ENCODE assay signal across 21 cellular contexts in the genomic region with DNA sequence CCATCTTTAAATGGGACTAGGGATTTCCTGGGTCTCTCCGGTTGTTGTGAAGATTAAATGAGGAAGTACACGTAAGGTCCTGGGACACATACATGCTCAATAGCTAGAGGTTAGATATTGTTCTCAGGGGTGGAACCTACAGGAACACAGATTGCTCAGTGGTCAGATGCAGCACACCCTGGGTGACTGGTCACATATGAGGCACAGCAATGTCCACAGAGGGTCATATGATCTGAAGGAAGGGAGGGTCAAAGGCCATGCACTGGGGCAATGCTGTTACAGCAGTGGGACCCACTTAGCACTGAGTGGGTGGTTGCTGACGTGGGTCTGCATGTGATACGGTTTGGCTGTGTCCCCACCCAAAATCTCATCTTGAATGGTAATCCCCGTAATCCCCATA. TPM values are rescaled to one million over a fixed set of nuclear protein-coding genes. Genes with fewer than 3 reads are reported as not detected.
"Had no signal": no experiment of that assay in that cellular context is flagged by ENCODE, and none has a peak within 500 bp of the region (broad histone marks: within the 10 kb centered on the region; RNA-seq: fewer than 3 reads in every experiment).

No MANE protein-coding gene starts in this region.

- H3K4me3 ChIP-seq: heart left ventricle, psoas muscle, right lobe of liver, tibial artery had no signal

- H3K27ac ChIP-seq: heart left ventricle, psoas muscle, right lobe of liver, tibial artery had no signal

- H3K36me3 ChIP-seq: heart left ventricle, right lobe of liver, tibial artery had no signal

- FAIRE-seq: endometrium, frontal cortex had no signal

- DNase-seq: cortex of kidney; effector memory CD4-positive, alpha-beta T cell; heart left ventricle; hippocampal formation; midbrain; psoas muscle; retina; right lobe of liver; stimulated activated CD4-positive, alpha-beta T cell treated with anti-CD3 and anti-CD28 coated beads, Interleukin-4, amount 100 ng/mL, for 1 hour; stimulated activated CD8-positive, alpha-beta memory T cell treated with anti-CD3 and anti-CD28 coated beads, Interleukin-4, amount 100 ng/mL, for 48 hours; stimulated activated naive CD8-positive, alpha-beta T cell treated with anti-CD3 and anti-CD28 coated beads, Interleukin-15, Interleukin-2, amounts not matched to agents 100 U/mL and 50 U/mL, for 24 hours; tibial artery had no signal

- H3K4me1 ChIP-seq: heart left ventricle, psoas muscle, right lobe of liver, tibial artery had no signal

- H3K9me3 Mint-ChIP-seq: nephron; stimulated activated effector memory CD8-positive, alpha-beta T cell treated with anti-CD3 and anti-CD28 coated beads, Interleukin-12 subunit alpha, Interleukin-12 subunit beta, amount 100 ng/mL, for 72 hours had no signal

- ATAC-seq: esophagus mucosa; heart left ventricle; psoas muscle; stimulated activated effector memory CD8-positive, alpha-beta T cell treated with anti-CD3 and anti-CD28 coated beads, Interleukin-12 subunit alpha, Interleukin-12 subunit beta, amount 100 ng/mL, for 72 hours; stimulated activated naive CD8-positive, alpha-beta T cell treated with anti-CD3 and anti-CD28 coated beads, Interleukin-15, Interleukin-2, amounts not matched to agents 100 U/mL and 50 U/mL, for 24 hours had no signal

- H3K27me3 ChIP-seq: heart left ventricle, right lobe of liver had no signal

- H3K27ac Mint-ChIP-seq: nephron; stimulated activated effector memory CD8-positive, alpha-beta T cell treated with anti-CD3 and anti-CD28 coated beads, Interleukin-12 subunit alpha, Interleukin-12 subunit beta, amount 100 ng/mL, for 72 hours had no signal

- H3K4me1 Mint-ChIP-seq: nephron; stimulated activated effector memory CD8-positive, alpha-beta T cell treated with anti-CD3 and anti-CD28 coated beads, Interleukin-12 subunit alpha, Interleukin-12 subunit beta, amount 100 ng/mL, for 72 hours had no signal

- H3K9me3 ChIP-seq: heart left ventricle, psoas muscle, right lobe of liver, tibial artery had no signal

- H3K4me3 Mint-ChIP-seq: nephron; stimulated activated effector memory CD8-positive, alpha-beta T cell treated with anti-CD3 and anti-CD28 coated beads, Interleukin-12 subunit alpha, Interleukin-12 subunit beta, amount 100 ng/mL, for 72 hours had no signal

RNA-seq across cellular contexts. Expression of gene SDS, which starts 57.3 kb away (rescaled TPM):
- total RNA-seq: fibroblast of lung, frontal cortex, glomerular endothelial cell, kidney epithelial cell, temporal lobe had no signal
- polyA plus RNA-seq: fibroblast of lung had no signal
